Comparison of ENCODE assay signal across 15 cellular contexts in the genomic region with DNA sequence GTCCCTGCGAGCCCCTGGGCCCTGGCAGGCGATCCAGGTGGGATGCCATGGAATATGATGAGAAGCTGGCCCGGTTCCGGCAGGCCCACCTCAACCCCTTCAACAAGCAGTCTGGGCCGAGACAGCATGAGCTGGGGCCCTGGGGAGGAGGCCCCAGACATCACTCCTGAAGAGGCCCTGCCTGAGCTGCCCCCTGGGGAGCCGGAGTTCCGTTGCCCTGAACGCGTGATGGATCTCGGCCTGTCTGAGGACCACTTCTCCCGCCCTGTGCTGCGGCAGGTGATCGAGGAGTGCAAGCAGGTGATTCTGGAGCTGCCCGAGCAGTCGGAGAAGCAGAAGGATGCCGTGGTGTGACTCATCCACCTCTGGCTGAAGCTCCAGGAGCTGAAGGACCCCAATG. TPM values are rescaled to one million over a fixed set of nuclear protein-coding genes. Genes with fewer than 3 reads are reported as not detected.
DNase-seq lines count a peak whose midpoint lies in the region; ATAC-seq and TF ChIP-seq lines count a peak whose summit lies in the region.
"Had no signal": no experiment of that assay in that cellular context is flagged by ENCODE, and none has a peak within 500 bp of the region (broad histone marks: within the 10 kb centered on the region; RNA-seq: fewer than 3 reads in every experiment).

No MANE protein-coding gene starts in this region.

- no peak for ATAC-seq in GM19328 (IDR thresholded peaks at IDR 0.05; ENCODE audit: unreplicated experiment)

- peak overlapping the region; percentile 17 for H3K18ac ChIP-seq in neuronal stem cell (ENCODE audit: low read length)

- H3K9me3 ChIP-seq in neuronal stem cell (replicated peaks in 1 of 2; ENCODE audit: control insufficient read depth in 2 of 2, insufficient read depth in 1 of 2, low read depth in 1 of 2, low read length in 2 of 2): peaks cover 0 to 2% of the 10 kb centered on the region in 2 donors
- H3K9me3 ChIP-seq in tibial artery: no peaks in the 10 kb centered on the region

- no peak overlapping the region for H2BK5ac ChIP-seq in neuronal stem cell (ENCODE audit: low read length)

- H3K4ac ChIP-seq in neuronal stem cell (ENCODE audit: low read length): no peak overlapping the region

- no peak overlapping the region for H2AFZ ChIP-seq in neuronal stem cell (ENCODE audit: low read length)
- H2AFZ ChIP-seq: GM23248 had no signal

- no peak overlapping the region for H2BK12ac ChIP-seq in neuronal stem cell (ENCODE audit: low read length)

- no peak overlapping the region for H3K4me2 ChIP-seq in neuronal stem cell (ENCODE audit: insufficient read depth, low read length, poor library complexity, severe bottlenecking)

- no peaks in the 10 kb centered on the region for H3K36me3 ChIP-seq in neuronal stem cell (replicated peaks in 1 of 2; ENCODE audit: control insufficient read depth in 2 of 2, insufficient read depth in 2 of 2, low read length in 2 of 2)
- H3K36me3 ChIP-seq in tibial artery: no peaks in the 10 kb centered on the region

- intact Hi-C loops in tibial artery (cut with DNase I; ENCODE audit: low total_unique reads): no loop called here

- no peak overlapping the region for H3K27ac ChIP-seq in neuronal stem cell (replicated peaks; ENCODE audit: low read length)
- no peak overlapping the region for H3K27ac ChIP-seq in tibial artery
- H3K27ac ChIP-seq: GM23248 had no signal

- peaks cover 0 to 4% of the 10 kb centered on the region in 2 donors for H3K4me1 ChIP-seq in neuronal stem cell (ENCODE audit: control insufficient read depth in 2 of 2, insufficient read depth in 1 of 2, low read depth in 1 of 2, low read length in 2 of 2)
- no peaks in the 10 kb centered on the region for H3K4me1 ChIP-seq in tibial artery

- no peak overlapping the region for H3K4me3 ChIP-seq in neuronal stem cell (ENCODE audit: low read length in 2 of 2)
- H3K4me3 ChIP-seq in tibial artery: no peak overlapping the region
- H3K4me3 ChIP-seq: GM23248 had no signal

- H4K8ac ChIP-seq in neuronal stem cell (ENCODE audit: low read depth, low read length): no peak overlapping the region

- no peak overlapping the region for H3K23ac ChIP-seq in neuronal stem cell (ENCODE audit: low read depth, low read length, poor library complexity)

- no peak for TF ChIP-seq CTCF in tibial artery (IDR thresholded peaks at IDR 0.05)

- peak overlapping the region; percentile 70 for H2AK5ac ChIP-seq in neuronal stem cell (ENCODE audit: low read depth, low read length)

- peak overlapping the region; percentile 92 for H4K91ac ChIP-seq in neuronal stem cell (ENCODE audit: low read depth, low read length, poor library complexity)

- H3K9ac ChIP-seq in neuronal stem cell (ENCODE audit: low read depth, low read length, poor library complexity): no peak overlapping the region
- H3K9ac ChIP-seq: GM23248 had no signal

- peak; percentile 8 for DNase-seq in DMS79 (lab: John Stamatoyannopoulos, UW)
- peak; percentile 8 for DNase-seq in DMS79 treated with DMSO at 0.1 percent for 48 hours (lab: John Stamatoyannopoulos, UW)
- no peak for DNase-seq in neuronal stem cell (ENCODE audit: low spot score)
- no peak for DNase-seq in tibial artery
- no peak for DNase-seq in amniotic stem cell (lab: John Stamatoyannopoulos, UW)
- DNase-seq: C1 segment of cervical spinal cord; Calu3; CD4-positive, alpha-beta memory T cell; COR-L47; DND-41; GM23248; HCEC 1CT had no signal

- peak overlapping the region; percentile 38 for H3K14ac ChIP-seq in neuronal stem cell (ENCODE audit: low read length)

- H2BK120ac ChIP-seq in neuronal stem cell (ENCODE audit: low read depth, low read length): no peak overlapping the region

- H3K79me1 ChIP-seq in neuronal stem cell (ENCODE audit: low read depth, low read length): no peaks in the 10 kb centered on the region

- no peak overlapping the region for H2BK15ac ChIP-seq in neuronal stem cell (ENCODE audit: low read length)

- no CpG with 5 or more reads among the region's 16 CpGs for WGBS in neuronal stem cell (ENCODE audit: extremely low coverage in 2 of 2, insufficient read length in 2 of 2, insufficient replicate concordance in 1 of 2), 2 donors

- H3K27me3 ChIP-seq in neuronal stem cell (ENCODE audit: control insufficient read depth in 3 of 3, insufficient read depth in 3 of 3, low read depth in 1 of 3, low read length in 3 of 3) (no peaks in the 10 kb centered on the region), tibial artery (no peaks in the 10 kb centered on the region)

RNA-seq across cellular contexts. Expression of gene CDRT15L2, which starts 33.1 kb away (rescaled TPM):
- not detected for polyA plus RNA-seq in neuronal stem cell (2013, experiment 1 of 2)
- not detected for polyA plus RNA-seq in neuronal stem cell (2013, experiment 2 of 2)
- polyA plus RNA-seq: BJ; CD4-positive, alpha-beta memory T cell; GM23248; H1 had no signal

Comparison
In these comparisons a context has a peak if more than half of its experiments do, and no peak if none do; other contexts are left out.
1. DNase-seq: peak in DMS79 (single experiment) and DMS79 treated with DMSO at 0.1 percent for 48 hours (single experiment); none in neuronal stem cell (single experiment), tibial artery (0 of 2) and amniotic stem cell (single experiment).